In the genomic region with DNA sequence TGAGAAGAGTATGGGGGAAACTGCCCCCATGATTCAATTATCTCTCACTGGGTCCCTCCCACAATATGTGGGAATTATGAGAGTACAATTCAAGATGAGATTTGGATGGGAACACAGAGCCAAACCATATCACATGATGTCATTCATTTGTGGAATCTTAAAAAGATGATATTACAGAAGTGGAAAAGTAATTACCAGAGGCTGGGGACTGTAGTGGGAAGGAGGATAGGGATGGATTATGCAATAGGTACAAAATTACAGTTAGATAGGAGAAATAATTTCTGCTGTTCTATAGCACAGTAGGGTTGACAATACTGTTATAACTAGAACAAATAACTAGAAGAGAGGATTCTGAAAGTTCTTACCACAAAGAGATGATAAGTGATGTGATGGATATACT, we compare ENCODE assay signal across 3 cellular contexts.
TF ChIP-seq lines count a peak whose summit lies in the region.

No MANE protein-coding gene starts in this region.

TF ChIP-seq in A549, 52 proteins besides CTCF, POLR2A, EP300 and RAD21 (continued from another document):
- TF ChIP-seq, protein P1, sequence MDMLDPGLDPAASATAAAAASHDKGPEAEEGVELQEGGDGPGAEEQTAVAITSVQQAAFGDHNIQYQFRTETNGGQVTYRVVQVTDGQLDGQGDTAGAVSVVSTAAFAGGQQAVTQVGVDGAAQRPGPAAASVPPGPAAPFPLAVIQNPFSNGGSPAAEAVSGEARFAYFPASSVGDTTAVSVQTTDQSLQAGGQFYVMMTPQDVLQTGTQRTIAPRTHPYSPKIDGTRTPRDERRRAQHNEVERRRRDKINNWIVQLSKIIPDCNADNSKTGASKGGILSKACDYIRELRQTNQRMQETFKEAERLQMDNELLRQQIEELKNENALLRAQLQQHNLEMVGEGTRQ (IDR thresholded peaks at IDR 0.05): no peak
- TF ChIP-seq MAZ (IDR thresholded peaks at IDR 0.05; ENCODE audit: borderline replicate concordance, low read depth, low read length) (no peak), CEBPB (IDR thresholded peaks at IDR 0.05) (peak; percentile 19 to 44; a peak in 2 of 4 replicates)
TF ChIP-seq in A549: peak in this region for 1.

TF ChIP-seq in HEK293, 187 proteins besides CTCF, POLR2A, EP300 and RAD21:
- TF ChIP-seq, protein P2, sequence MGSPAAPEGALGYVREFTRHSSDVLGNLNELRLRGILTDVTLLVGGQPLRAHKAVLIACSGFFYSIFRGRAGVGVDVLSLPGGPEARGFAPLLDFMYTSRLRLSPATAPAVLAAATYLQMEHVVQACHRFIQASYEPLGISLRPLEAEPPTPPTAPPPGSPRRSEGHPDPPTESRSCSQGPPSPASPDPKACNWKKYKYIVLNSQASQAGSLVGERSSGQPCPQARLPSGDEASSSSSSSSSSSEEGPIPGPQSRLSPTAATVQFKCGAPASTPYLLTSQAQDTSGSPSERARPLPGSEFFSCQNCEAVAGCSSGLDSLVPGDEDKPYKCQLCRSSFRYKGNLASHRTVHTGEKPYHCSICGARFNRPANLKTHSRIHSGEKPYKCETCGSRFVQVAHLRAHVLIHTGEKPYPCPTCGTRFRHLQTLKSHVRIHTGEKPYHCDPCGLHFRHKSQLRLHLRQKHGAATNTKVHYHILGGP (tag by site-specific recombination; IDR thresholded peaks at IDR 0.05): no peak
- TF ChIP-seq, protein P3, sequence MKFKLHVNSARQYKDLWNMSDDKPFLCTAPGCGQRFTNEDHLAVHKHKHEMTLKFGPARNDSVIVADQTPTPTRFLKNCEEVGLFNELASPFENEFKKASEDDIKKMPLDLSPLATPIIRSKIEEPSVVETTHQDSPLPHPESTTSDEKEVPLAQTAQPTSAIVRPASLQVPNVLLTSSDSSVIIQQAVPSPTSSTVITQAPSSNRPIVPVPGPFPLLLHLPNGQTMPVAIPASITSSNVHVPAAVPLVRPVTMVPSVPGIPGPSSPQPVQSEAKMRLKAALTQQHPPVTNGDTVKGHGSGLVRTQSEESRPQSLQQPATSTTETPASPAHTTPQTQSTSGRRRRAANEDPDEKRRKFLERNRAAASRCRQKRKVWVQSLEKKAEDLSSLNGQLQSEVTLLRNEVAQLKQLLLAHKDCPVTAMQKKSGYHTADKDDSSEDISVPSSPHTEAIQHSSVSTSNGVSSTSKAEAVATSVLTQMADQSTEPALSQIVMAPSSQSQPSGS (tag by site-specific recombination; IDR thresholded peaks at IDR 0.05; ENCODE audit: low read depth): peak; percentile 68; the same call in 1 of the 2 replicates
- no peak for TF ChIP-seq ZNF274 (IDR thresholded peaks at IDR 0.05; ENCODE audit: low read length)
- no peak for TF ChIP-seq ZNF274 (tag by site-specific recombination; IDR thresholded peaks at IDR 0.05; ENCODE audit: borderline replicate concordance)
- no peak for TF ChIP-seq ZNF155 (tag by site-specific recombination; IDR thresholded peaks at IDR 0.05)
- no peak for TF ChIP-seq ZNF202 (tag by site-specific recombination; IDR thresholded peaks at IDR 0.05; ENCODE audit: borderline replicate concordance)
- TF ChIP-seq OSR2 (tag by site-specific recombination; IDR thresholded peaks at IDR 0.05): no peak
- no peak for TF ChIP-seq ZNF146 (tag by site-specific recombination; IDR thresholded peaks at IDR 0.05)

TF ChIP-seq in K562, 482 proteins besides CTCF, POLR2A, EP300 and RAD21 (continued from another document):
- TF ChIP-seq, protein P4, sequence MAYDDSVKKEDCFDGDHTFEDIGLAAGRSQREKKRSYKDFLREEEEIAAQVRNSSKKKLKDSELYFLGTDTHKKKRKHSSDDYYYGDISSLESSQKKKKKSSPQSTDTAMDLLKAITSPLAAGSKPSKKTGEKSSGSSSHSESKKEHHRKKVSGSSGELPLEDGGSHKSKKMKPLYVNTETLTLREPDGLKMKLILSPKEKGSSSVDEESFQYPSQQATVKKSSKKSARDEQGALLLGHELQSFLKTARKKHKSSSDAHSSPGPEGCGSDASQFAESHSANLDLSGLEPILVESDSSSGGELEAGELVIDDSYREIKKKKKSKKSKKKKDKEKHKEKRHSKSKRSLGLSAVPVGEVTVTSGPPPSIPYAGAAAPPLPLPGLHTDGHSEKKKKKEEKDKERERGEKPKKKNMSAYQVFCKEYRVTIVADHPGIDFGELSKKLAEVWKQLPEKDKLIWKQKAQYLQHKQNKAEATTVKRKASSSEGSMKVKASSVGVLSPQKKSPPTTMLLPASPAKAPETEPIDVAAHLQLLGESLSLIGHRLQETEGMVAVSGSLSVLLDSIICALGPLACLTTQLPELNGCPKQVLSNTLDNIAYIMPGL (CRISPR knock-in tag; IDR thresholded peaks at IDR 0.05): no peak
- TF ChIP-seq TAL1 (IDR thresholded peaks at IDR 0.05) (no peak), CEBPG (CRISPR knock-in tag; IDR thresholded peaks at IDR 0.05) (no peak), CEBPG (tag; conservative IDR thresholded peaks at IDR 0.05 in 1 of 2, IDR thresholded peaks at IDR 0.05 in 1 of 2) (peak; percentile 16 to 75; a peak in 3 of 4 replicates), TFAM (CRISPR knock-in tag; conservative IDR thresholded peaks at IDR 0.05) (no peak), SIRT6 (IDR thresholded peaks at IDR 0.05; ENCODE audit: low read depth, low read length) (no peak), POLR2AphosphoS5 (IDR thresholded peaks at IDR 0.05; ENCODE audit: control insufficient read depth, insufficient read depth, low read depth, low read length) (no peak), CEBPB (tag; IDR thresholded peaks at IDR 0.05) (peak; percentile 61)
- TF ChIP-seq, protein P5, sequence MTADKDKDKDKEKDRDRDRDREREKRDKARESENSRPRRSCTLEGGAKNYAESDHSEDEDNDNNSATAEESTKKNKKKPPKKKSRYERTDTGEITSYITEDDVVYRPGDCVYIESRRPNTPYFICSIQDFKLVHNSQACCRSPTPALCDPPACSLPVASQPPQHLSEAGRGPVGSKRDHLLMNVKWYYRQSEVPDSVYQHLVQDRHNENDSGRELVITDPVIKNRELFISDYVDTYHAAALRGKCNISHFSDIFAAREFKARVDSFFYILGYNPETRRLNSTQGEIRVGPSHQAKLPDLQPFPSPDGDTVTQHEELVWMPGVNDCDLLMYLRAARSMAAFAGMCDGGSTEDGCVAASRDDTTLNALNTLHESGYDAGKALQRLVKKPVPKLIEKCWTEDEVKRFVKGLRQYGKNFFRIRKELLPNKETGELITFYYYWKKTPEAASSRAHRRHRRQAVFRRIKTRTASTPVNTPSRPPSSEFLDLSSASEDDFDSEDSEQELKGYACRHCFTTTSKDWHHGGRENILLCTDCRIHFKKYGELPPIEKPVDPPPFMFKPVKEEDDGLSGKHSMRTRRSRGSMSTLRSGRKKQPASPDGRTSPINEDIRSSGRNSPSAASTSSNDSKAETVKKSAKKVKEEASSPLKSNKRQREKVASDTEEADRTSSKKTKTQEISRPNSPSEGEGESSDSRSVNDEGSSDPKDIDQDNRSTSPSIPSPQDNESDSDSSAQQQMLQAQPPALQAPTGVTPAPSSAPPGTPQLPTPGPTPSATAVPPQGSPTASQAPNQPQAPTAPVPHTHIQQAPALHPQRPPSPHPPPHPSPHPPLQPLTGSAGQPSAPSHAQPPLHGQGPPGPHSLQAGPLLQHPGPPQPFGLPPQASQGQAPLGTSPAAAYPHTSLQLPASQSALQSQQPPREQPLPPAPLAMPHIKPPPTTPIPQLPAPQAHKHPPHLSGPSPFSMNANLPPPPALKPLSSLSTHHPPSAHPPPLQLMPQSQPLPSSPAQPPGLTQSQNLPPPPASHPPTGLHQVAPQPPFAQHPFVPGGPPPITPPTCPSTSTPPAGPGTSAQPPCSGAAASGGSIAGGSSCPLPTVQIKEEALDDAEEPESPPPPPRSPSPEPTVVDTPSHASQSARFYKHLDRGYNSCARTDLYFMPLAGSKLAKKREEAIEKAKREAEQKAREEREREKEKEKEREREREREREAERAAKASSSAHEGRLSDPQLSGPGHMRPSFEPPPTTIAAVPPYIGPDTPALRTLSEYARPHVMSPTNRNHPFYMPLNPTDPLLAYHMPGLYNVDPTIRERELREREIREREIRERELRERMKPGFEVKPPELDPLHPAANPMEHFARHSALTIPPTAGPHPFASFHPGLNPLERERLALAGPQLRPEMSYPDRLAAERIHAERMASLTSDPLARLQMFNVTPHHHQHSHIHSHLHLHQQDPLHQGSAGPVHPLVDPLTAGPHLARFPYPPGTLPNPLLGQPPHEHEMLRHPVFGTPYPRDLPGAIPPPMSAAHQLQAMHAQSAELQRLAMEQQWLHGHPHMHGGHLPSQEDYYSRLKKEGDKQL (CRISPR knock-in tag; IDR thresholded peaks at IDR 0.05; ENCODE audit: borderline replicate concordance): no peak
- TF ChIP-seq, protein P6, sequence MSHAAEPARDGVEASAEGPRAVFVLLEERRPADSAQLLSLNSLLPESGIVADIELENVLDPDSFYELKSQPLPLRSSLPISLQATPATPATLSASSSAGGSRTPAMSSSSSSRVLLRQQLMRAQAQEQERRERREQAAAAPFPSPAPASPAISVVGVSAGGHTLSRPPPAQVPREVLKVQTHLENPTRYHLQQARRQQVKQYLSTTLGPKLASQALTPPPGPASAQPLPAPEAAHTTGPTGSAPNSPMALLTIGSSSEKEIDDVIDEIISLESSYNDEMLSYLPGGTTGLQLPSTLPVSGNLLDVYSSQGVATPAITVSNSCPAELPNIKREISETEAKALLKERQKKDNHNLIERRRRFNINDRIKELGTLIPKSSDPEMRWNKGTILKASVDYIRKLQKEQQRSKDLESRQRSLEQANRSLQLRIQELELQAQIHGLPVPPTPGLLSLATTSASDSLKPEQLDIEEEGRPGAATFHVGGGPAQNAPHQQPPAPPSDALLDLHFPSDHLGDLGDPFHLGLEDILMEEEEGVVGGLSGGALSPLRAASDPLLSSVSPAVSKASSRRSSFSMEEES (CRISPR knock-in tag; IDR thresholded peaks at IDR 0.05): peak; percentile 33
